In the genomic region with DNA sequence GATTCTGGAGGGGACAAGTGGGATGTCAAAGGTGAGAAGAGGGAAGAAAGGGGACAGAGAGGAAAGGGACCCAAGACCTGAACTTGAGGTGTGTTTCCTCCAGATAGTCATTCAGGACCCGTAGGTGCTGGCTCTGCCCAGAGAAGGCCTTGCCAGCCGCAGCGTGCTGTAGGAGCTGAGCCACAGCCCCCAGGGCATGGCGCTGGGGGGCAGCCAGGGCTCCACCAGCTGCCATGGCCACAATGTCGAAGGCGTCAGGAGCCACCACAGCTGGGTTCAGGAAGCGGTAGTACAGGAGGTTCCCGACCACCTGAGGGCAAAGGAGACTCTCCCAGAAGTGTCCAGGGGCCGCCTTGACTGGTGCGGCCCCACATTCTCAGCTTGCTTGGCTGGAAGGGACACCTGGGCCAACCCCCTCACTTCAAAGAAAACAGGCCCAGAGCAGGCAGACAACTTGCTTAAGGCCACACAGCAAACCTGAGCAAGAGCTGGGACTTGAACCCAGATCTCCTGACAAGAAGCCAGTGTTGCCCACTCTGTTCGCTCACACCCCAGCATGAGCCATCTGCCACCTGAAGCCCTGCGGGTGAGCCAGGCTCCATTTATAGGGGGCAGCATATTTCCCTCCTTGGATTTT, we compare ENCODE assay signal across 1 cellular context.
TF ChIP-seq lines count a peak whose summit lies in the region.

No MANE protein-coding gene starts in this region.

TF ChIP-seq in H1, 55 proteins besides CTCF, POLR2A, EP300 and RAD21:
- no peak for TF ChIP-seq ASH2L (IDR thresholded peaks at IDR 0.05; ENCODE audit: low read length)
- TF ChIP-seq, protein P1, sequence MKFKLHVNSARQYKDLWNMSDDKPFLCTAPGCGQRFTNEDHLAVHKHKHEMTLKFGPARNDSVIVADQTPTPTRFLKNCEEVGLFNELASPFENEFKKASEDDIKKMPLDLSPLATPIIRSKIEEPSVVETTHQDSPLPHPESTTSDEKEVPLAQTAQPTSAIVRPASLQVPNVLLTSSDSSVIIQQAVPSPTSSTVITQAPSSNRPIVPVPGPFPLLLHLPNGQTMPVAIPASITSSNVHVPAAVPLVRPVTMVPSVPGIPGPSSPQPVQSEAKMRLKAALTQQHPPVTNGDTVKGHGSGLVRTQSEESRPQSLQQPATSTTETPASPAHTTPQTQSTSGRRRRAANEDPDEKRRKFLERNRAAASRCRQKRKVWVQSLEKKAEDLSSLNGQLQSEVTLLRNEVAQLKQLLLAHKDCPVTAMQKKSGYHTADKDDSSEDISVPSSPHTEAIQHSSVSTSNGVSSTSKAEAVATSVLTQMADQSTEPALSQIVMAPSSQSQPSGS (IDR thresholded peaks at IDR 0.05; ENCODE audit: low read length): no peak
- TF ChIP-seq TAF7 (optimal IDR thresholded peaks at IDR 0.05; ENCODE audit: borderline replicate concordance, low read depth, low read length): no peak
- TF ChIP-seq EZH2 (IDR thresholded peaks at IDR 0.05; ENCODE audit: low read depth, low read length, severe bottlenecking): no peak
- TF ChIP-seq KDM1A (IDR thresholded peaks at IDR 0.05; ENCODE audit: borderline replicate concordance, low read length): no peak
- no peak for TF ChIP-seq BRCA1 (IDR thresholded peaks at IDR 0.05; ENCODE audit: low read depth, low read length)
- TF ChIP-seq NANOG (IDR thresholded peaks at IDR 0.05; ENCODE audit: insufficient read depth, low read depth, low read length, poor library complexity, severe bottlenecking): no peak
- no peak for TF ChIP-seq E2F6 (IDR thresholded peaks at IDR 0.05)
- TF ChIP-seq SIN3A (conservative IDR thresholded peaks at IDR 0.05 in 1 of 2, IDR thresholded peaks at IDR 0.05 in 1 of 2; ENCODE audit: low read depth in 1 of 2, low read length in 2 of 2): no peak
- no peak for TF ChIP-seq JUN (IDR thresholded peaks at IDR 0.05; ENCODE audit: low read depth, low read length)
